In the genomic region with DNA sequence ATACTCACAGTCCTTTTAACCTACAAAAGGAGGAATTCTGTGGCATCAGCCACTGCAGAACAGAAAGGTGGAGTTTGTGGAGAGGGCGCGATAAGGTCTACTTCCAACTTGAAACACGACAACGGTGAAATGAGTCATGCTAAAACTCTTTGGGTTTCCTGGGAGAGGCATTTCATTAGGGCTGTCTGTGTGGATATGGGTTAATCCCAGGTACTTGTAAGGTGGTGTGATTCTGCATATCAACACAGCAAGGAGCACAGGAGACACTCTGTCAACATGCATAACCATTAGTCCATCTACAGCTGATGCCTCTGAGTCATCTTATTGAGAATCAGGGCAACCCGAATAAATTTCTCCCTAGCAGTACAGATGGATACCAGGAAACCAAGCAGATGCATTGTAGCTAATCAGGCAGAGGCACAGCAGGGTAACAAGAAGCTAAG, we compare ENCODE assay signal across 20 cellular contexts.
DNase-seq lines count a peak whose midpoint lies in the region; ATAC-seq, FAIRE-seq and TF ChIP-seq lines count a peak whose summit lies in the region.
"Had no signal": no experiment of that assay in that cellular context is flagged by ENCODE, and none has a peak within 500 bp of the region (broad histone marks: within the 10 kb centered on the region; RNA-seq: fewer than 3 reads in every experiment).

No MANE protein-coding gene starts in this region.

- H3K9me3 ChIP-seq in HUES6 (ENCODE audit: control insufficient read depth, insufficient read depth, low read depth, low read length) (peaks cover 12% of the 10 kb centered on the region), H1 (ENCODE audit: insufficient read depth in 2 of 2, low read depth in 1 of 2, low read length in 1 of 2) (no peaks in the 10 kb centered on the region), neuronal stem cell (replicated peaks in 1 of 2; ENCODE audit: control insufficient read depth in 2 of 2, insufficient read depth in 1 of 2, low read depth in 1 of 2, low read length in 2 of 2) (peaks cover 0 to 2% of the 10 kb centered on the region in 2 donors)

- no peaks in the 10 kb centered on the region for H3K23me2 ChIP-seq in H1 (ENCODE audit: low read depth, low read length)

- no peaks in the 10 kb centered on the region for H4K20me1 ChIP-seq in H1 (replicated peaks in 1 of 2; ENCODE audit: control insufficient read depth in 1 of 2, insufficient read depth in 2 of 2, low read length in 2 of 2)

- FAIRE-seq in H1 (lab: Jason Lieb, UNC): no peak
- FAIRE-seq: endometrium had no signal

- H3K56ac ChIP-seq in H1 (replicated peaks; ENCODE audit: insufficient read length, low read depth, low read length): no peak overlapping the region

- CTCF ChIA-PET in H1 (lab: Charles Lee; ENCODE audit: partially characterized antibody): interaction anchor here (0.6 to 0.9 kb wide), 4 partner anchors 172 to 1431 kb away, joined by 3 read pairs; no protein-coding TSS in a partner anchor

- no peak overlapping the region for H2BK5ac ChIP-seq in H1 (ENCODE audit: low read depth, low read length)
- H2BK5ac ChIP-seq in neuronal stem cell (ENCODE audit: low read length): no peak overlapping the region

- no peaks in the 10 kb centered on the region for H3K27me3 ChIP-seq in HUES6 (ENCODE audit: control insufficient read depth, insufficient read depth, low read length)
- no peaks in the 10 kb centered on the region for H3K27me3 ChIP-seq in H1 (replicated peaks in 1 of 4; ENCODE audit: control insufficient read depth in 3 of 4, extremely low read depth in 1 of 4, insufficient read depth in 3 of 4, low read length in 3 of 4)
- no peaks in the 10 kb centered on the region for H3K27me3 ChIP-seq in neuronal stem cell (ENCODE audit: control insufficient read depth in 3 of 3, insufficient read depth in 3 of 3, low read depth in 1 of 3, low read length in 3 of 3)
- H3K27me3 ChIP-seq: heart left ventricle, tibial nerve had no signal

- no peak for TF ChIP-seq POLR2A in H1 (IDR thresholded peaks at IDR 0.05; ENCODE audit: control extremely low read depth in 1 of 2, low read depth in 2 of 2, low read length in 2 of 2)

- H3K4me1 ChIP-seq in HUES6 (ENCODE audit: control insufficient read depth, insufficient read depth, low read length) (peaks cover 19% of the 10 kb centered on the region), H1 (replicated peaks in 1 of 4; ENCODE audit: control insufficient read depth in 3 of 4, insufficient read depth in 4 of 4, low read length in 3 of 4) (peaks cover 4 to 10% (median 7%) of the 10 kb centered on the region in 4 experiments; a peak in 6 of 7 replicates), neuronal stem cell (ENCODE audit: control insufficient read depth in 2 of 2, insufficient read depth in 1 of 2, low read depth in 1 of 2, low read length in 2 of 2) (peaks cover 7 to 8% of the 10 kb centered on the region in 2 donors)
- H3K4me1 ChIP-seq: tibial nerve had no signal

- TF ChIP-seq RAD21 in H1 (IDR thresholded peaks at IDR 0.05 in 1 of 2, conservative IDR thresholded peaks at IDR 0.05 in 1 of 2; ENCODE audit: low read depth in 2 of 2, low read length in 2 of 2): no peak

- no peak overlapping the region for H3K23ac ChIP-seq in H1 (ENCODE audit: insufficient read length)
- no peak overlapping the region for H3K23ac ChIP-seq in neuronal stem cell (ENCODE audit: low read depth, low read length, poor library complexity)

- no peak overlapping the region for H3K4me2 ChIP-seq in H1 (ENCODE audit: insufficient read depth in 1 of 2, low read depth in 2 of 2, low read length in 2 of 2)
- no peak overlapping the region for H3K4me2 ChIP-seq in neuronal stem cell (ENCODE audit: insufficient read depth, low read length, poor library complexity, severe bottlenecking)

- POLR2A ChIA-PET in H1 (lab: Charles Lee; ENCODE audit: partially characterized antibody): interaction anchor here (0.7 kb wide), 1 partner anchor 305 kb away, joined by 5 read pairs; no protein-coding TSS in a partner anchor

- DNase-seq in DMS 273 (lab: John Stamatoyannopoulos, UW; ENCODE audit: unreplicated experiment) (peak; percentile 69), DMS 273 treated with DMSO at 0.1 percent for 48 hours (lab: John Stamatoyannopoulos, UW) (no peak), H1 (ENCODE audit: low read depth in 1 of 2, low spot score in 2 of 2) (peak in 1 of 2 experiments; percentile 34), neuronal stem cell (ENCODE audit: low spot score) (no peak), GM13976 (ENCODE audit: low spot score) (no peak)
- DNase-seq: activated CD4-positive, CD25-positive, alpha-beta regulatory T cell treated with anti-CD3 and anti-CD28 coated beads, Interleukin-2, amount 50 U/mL, for 72 hours; activated CD8-positive, alpha-beta memory T cell treated with anti-CD3 and anti-CD28 coated beads, Interleukin-2, amount 50 U/mL, for 4 hours; CD4-positive, CD25-positive, alpha-beta regulatory T cell; naive thymus-derived CD4-positive, alpha-beta T cell; NCI-H1417 treated with DMSO at 0.1 percent for 48 hours; NCI-H524 treated with DMSO at 0.1 percent for 48 hours; stimulated activated CD4-positive, alpha-beta T cell treated with anti-CD3 and anti-CD28 coated beads, Interleukin-2, amount 100 ng/mL, for 48 hours had no signal

- H3K14ac ChIP-seq in H1 (ENCODE audit: insufficient read length) (no peak overlapping the region), neuronal stem cell (ENCODE audit: low read length) (no peak overlapping the region)

- in situ Hi-C loops in GM13976 (cut with MboI; ENCODE audit: low sequenced_read_pairs, unreplicated experiment): no loop called here

- TF ChIP-seq CTCF in H1 (IDR thresholded peaks at IDR 0.05; ENCODE audit: control extremely low read depth in 1 of 3, insufficient read depth in 1 of 3, low read depth in 1 of 3, low read length in 3 of 3) (no peak), GM13976 (IDR thresholded peaks at IDR 0.05; ENCODE audit: borderline replicate concordance, control extremely low read depth, extremely low read depth, insufficient read depth, missing control alignments) (no peak)

- no peak overlapping the region for H4K8ac ChIP-seq in H1 (ENCODE audit: extremely low read depth, insufficient read depth, low read length)
- no peak overlapping the region for H4K8ac ChIP-seq in neuronal stem cell (ENCODE audit: low read depth, low read length)

- H3K79me2 ChIP-seq in H1 (ENCODE audit: control insufficient read depth in 1 of 2, insufficient read depth in 2 of 2, low read length in 2 of 2): no peaks in the 10 kb centered on the region

- H3K4me3 ChIP-seq in HUES6 (ENCODE audit: low read depth, low read length) (no peak overlapping the region), H1 (ENCODE audit: extremely low read depth in 1 of 4, insufficient read depth in 2 of 4, low read depth in 3 of 4, low read length in 4 of 4) (no peak overlapping the region), neuronal stem cell (ENCODE audit: low read length in 2 of 2) (no peak overlapping the region)
- H3K4me3 ChIP-seq: heart left ventricle, tibial nerve had no signal

- H3K36me3 ChIP-seq in HUES6 (ENCODE audit: control insufficient read depth, insufficient read depth, low read length) (no peaks in the 10 kb centered on the region), H1 (ENCODE audit: control insufficient read depth in 2 of 4, insufficient read depth in 4 of 4, low read length in 3 of 4) (no peaks in the 10 kb centered on the region), neuronal stem cell (replicated peaks in 1 of 2; ENCODE audit: control insufficient read depth in 2 of 2, insufficient read depth in 2 of 2, low read length in 2 of 2) (no peaks in the 10 kb centered on the region)
- H3K36me3 ChIP-seq: heart left ventricle, tibial nerve had no signal

- ATAC-seq in HG03196 (IDR thresholded peaks at IDR 0.05; ENCODE audit: unreplicated experiment): no peak
- no peak for ATAC-seq in GM21529 (IDR thresholded peaks at IDR 0.05; ENCODE audit: unreplicated experiment)
- ATAC-seq: left lobe of liver; naive thymus-derived CD4-positive, alpha-beta T cell had no signal

- H4K5ac ChIP-seq in H1 (ENCODE audit: insufficient read length, low read depth, low read length): no peak overlapping the region

- H3K9ac ChIP-seq in HUES6 (ENCODE audit: low read length) (no peak overlapping the region), H1 (replicated peaks in 1 of 4; ENCODE audit: extremely low read depth in 1 of 4, low read depth in 3 of 4, low read length in 3 of 4) (no peak overlapping the region; a peak in 1 of 7 replicates), neuronal stem cell (ENCODE audit: low read depth, low read length, poor library complexity) (no peak overlapping the region)

- H3K79me1 ChIP-seq in H1 (ENCODE audit: low read depth, low read length) (no peaks in the 10 kb centered on the region), neuronal stem cell (ENCODE audit: low read depth, low read length) (no peaks in the 10 kb centered on the region)

- H2AFZ ChIP-seq in H1 (ENCODE audit: low read length) (0 out of 2 replicates have a peak overlapping the region, but pooled peaks have one; percentile 71), neuronal stem cell (ENCODE audit: low read length) (no peak overlapping the region)

- H2AK5ac ChIP-seq in H1 (ENCODE audit: low read depth, low read length): no peak overlapping the region
- no peak overlapping the region for H2AK5ac ChIP-seq in neuronal stem cell (ENCODE audit: low read depth, low read length)

- H2BK12ac ChIP-seq in H1 (ENCODE audit: low read depth, low read length) (no peak overlapping the region), neuronal stem cell (ENCODE audit: low read length) (no peak overlapping the region)

- peak overlapping the region; percentile 98 for H2BK20ac ChIP-seq in H1 (ENCODE audit: low read length)

- H3K18ac ChIP-seq in H1 (ENCODE audit: extremely low read depth, low read length): no peak overlapping the region
- H3K18ac ChIP-seq in neuronal stem cell (ENCODE audit: low read length): no peak overlapping the region

- 0 out of 2 replicates have a peak overlapping the region, but pooled peaks have one; percentile 2 for H3K27ac ChIP-seq in HUES6 (ENCODE audit: low read depth, low read length)
- H3K27ac ChIP-seq in H1 (ENCODE audit: low read depth, low read length): no peak overlapping the region
- peak overlapping the region; percentile 38 for H3K27ac ChIP-seq in neuronal stem cell (replicated peaks; ENCODE audit: low read length)
- H3K27ac ChIP-seq: 22Rv1, heart left ventricle, tibial nerve had no signal

- TF ChIP-seq EP300 in H1 (IDR thresholded peaks at IDR 0.05; ENCODE audit: borderline replicate concordance in 1 of 2, low read depth in 2 of 2, low read length in 2 of 2): no peak

- H2BK120ac ChIP-seq in H1 (replicated peaks; ENCODE audit: low read depth, low read length) (no peak overlapping the region), neuronal stem cell (ENCODE audit: low read depth, low read length) (no peak overlapping the region)

- no peak overlapping the region for H3K4ac ChIP-seq in H1 (replicated peaks; ENCODE audit: insufficient read length, low read depth, low read length)
- no peak overlapping the region for H3K4ac ChIP-seq in neuronal stem cell (ENCODE audit: low read length)

- 92% methylated on average over 5 of the region's 5 CpGs; no CpG with 5 or more reads in 1 of the 2 experiments for WGBS in H1 (ENCODE audit: extremely low coverage in 1 of 2, insufficient coverage in 1 of 2, insufficient read length in 1 of 2, insufficient replicate concordance in 2 of 2, low coverage in 1 of 2, low lambda C conversion rate in 2 of 2, missing lambda C conversion rate in 1 of 2), 2 experiments
- WGBS in neuronal stem cell (ENCODE audit: extremely low coverage in 2 of 2, insufficient read length in 2 of 2, insufficient replicate concordance in 1 of 2), 2 donors: no CpG with 5 or more reads among the region's 5 CpGs

- H2BK15ac ChIP-seq in H1 (ENCODE audit: low read length) (no peak overlapping the region), neuronal stem cell (ENCODE audit: low read length) (no peak overlapping the region)

- H4K91ac ChIP-seq in H1 (replicated peaks; ENCODE audit: insufficient read length, low read length) (no peak overlapping the region), neuronal stem cell (ENCODE audit: low read depth, low read length, poor library complexity) (no peak overlapping the region)
